8 cellular contexts compared by ENCODE assay signal in genomic region chr2:196453613-196454047, GRCh38.
A peak's percentile ranks its signal among the peaks of the same experiment; 100 is the strongest.
DNase-seq lines count a peak whose midpoint lies in the region; ATAC-seq and TF ChIP-seq lines count a peak whose summit lies in the region.

No MANE protein-coding gene starts in this region.

- H3K27ac ChIP-seq in 22Rv1, result no peak overlapping the region

- ATAC-seq in HG03025 (IDR thresholded peaks at IDR 0.05; ENCODE audit: low FRiP score, unreplicated experiment) (peak; percentile 40), HG02759 (IDR thresholded peaks at IDR 0.05; ENCODE audit: unreplicated experiment) (no peak)
- ATAC-seq in activated naive CD8-positive, alpha-beta T cell treated with anti-CD3 and anti-CD28 coated beads, Interleukin-2, amount 10 ng/mL, durations not matched to agents 7 days and 5 days (ENCODE audit: low read depth), result peak; percentile 42

- peak; percentile 82 for TF ChIP-seq CTCF in 22Rv1 (IDR thresholded peaks at IDR 0.05)
- peak; percentile 61 for TF ChIP-seq CTCF in GM12872 (IDR thresholded peaks at IDR 0.05; ENCODE audit: insufficient read depth, low read depth, low read length)

- H3K9me3 Mint-ChIP-seq in activated naive CD8-positive, alpha-beta T cell treated with anti-CD3 and anti-CD28 coated beads, Interleukin-2, amount 10 ng/mL, durations not matched to agents 7 days and 5 days, result no peaks in the 10 kb centered on the region

- H3K4me1 Mint-ChIP-seq in activated naive CD8-positive, alpha-beta T cell treated with anti-CD3 and anti-CD28 coated beads, Interleukin-2, amount 10 ng/mL, durations not matched to agents 7 days and 5 days, result peaks cover 6% of the 10 kb centered on the region

- POLR2A ChIA-PET in activated naive CD8-positive, alpha-beta T cell treated with anti-CD3 and anti-CD28 coated beads, Interleukin-2, amount 10 ng/mL, durations not matched to agents 7 days and 5 days (lab: Charles Lee), result interaction anchor here (0.8 to 1.2 kb wide), 2 partner anchors 283 to 408 kb away, joined by 3 to 4 read pairs; partner anchors contain the start of gene STK17B

- H3K27ac Mint-ChIP-seq in activated naive CD8-positive, alpha-beta T cell treated with anti-CD3 and anti-CD28 coated beads, Interleukin-2, amount 10 ng/mL, durations not matched to agents 7 days and 5 days, result no peak overlapping the region

- no peaks in the 10 kb centered on the region for H3K36me3 Mint-ChIP-seq in activated naive CD8-positive, alpha-beta T cell treated with anti-CD3 and anti-CD28 coated beads, Interleukin-2, amount 10 ng/mL, durations not matched to agents 7 days and 5 days

- H3K27me3 Mint-ChIP-seq in activated naive CD8-positive, alpha-beta T cell treated with anti-CD3 and anti-CD28 coated beads, Interleukin-2, amount 10 ng/mL, durations not matched to agents 7 days and 5 days, result peaks cover 28% of the 10 kb centered on the region

- peak; percentile 64 for DNase-seq in NCI-H526 treated with DMSO at 0.1 percent for 48 hours (lab: John Stamatoyannopoulos, UW)
- DNase-seq in activated naive CD8-positive, alpha-beta T cell treated with anti-CD3 and anti-CD28 coated beads, Interleukin-2, amount 10 ng/mL, durations not matched to agents 7 days and 5 days, result no peak
- peak; percentile 58 for DNase-seq in iris pigment epithelial cell (ENCODE audit: low read depth)
- peak; percentile 53 for DNase-seq in stimulated activated CD8-positive, alpha-beta memory T cell treated with anti-CD3 and anti-CD28 coated beads, Interleukin-4, amount 100 ng/mL, for 48 hours

- no peak overlapping the region for H3K4me3 Mint-ChIP-seq in activated naive CD8-positive, alpha-beta T cell treated with anti-CD3 and anti-CD28 coated beads, Interleukin-2, amount 10 ng/mL, durations not matched to agents 7 days and 5 days
